8 cellular contexts compared by ENCODE assay signal in genomic region chr19:49224856-49225255, GRCh38.
DNase-seq lines count a peak whose midpoint lies in the region; ATAC-seq, FAIRE-seq and TF ChIP-seq lines count a peak whose summit lies in the region.

No MANE protein-coding gene starts in this region.

- no peaks in the 10 kb centered on the region for H3K36me3 ChIP-seq in K562 (ENCODE audit: control insufficient read depth, insufficient read depth, low read length)
- no peaks in the 10 kb centered on the region for H3K36me3 ChIP-seq in left lung

- H3K4me1 ChIP-seq in K562 (replicated peaks in 1 of 2; ENCODE audit: control insufficient read depth in 2 of 2, insufficient read depth in 2 of 2, low read length in 2 of 2): peaks cover 4% of the 10 kb centered on the region in 2 experiments; a peak in 2 of 5 replicates
- H3K4me1 ChIP-seq in left lung: no peaks in the 10 kb centered on the region

- no peak overlapping the region for H3K9ac ChIP-seq in K562 (ENCODE audit: insufficient read depth in 1 of 2, low read depth in 2 of 2, low read length in 2 of 2)

- in situ Hi-C loops in K562 (cut with MboI): loop anchor here (10.0 kb wide), 1 partner anchor 430 kb away; no protein-coding TSS in a partner anchor

- WGBS in K562 (ENCODE audit: insufficient coverage, low coverage, missing lambda C conversion rate): 5% methylated on average over 8 of the region's 8 CpGs

- POLR2A ChIA-PET in K562 (lab: Yijun Ruan, JAX): interaction anchor here (1.2 kb wide), 1 partner anchor 345 kb away, joined by 4 read pairs; no protein-coding TSS in a partner anchor

- peak overlapping the region; percentile 34; the same call in 1 of the 2 replicates for H3K4me2 ChIP-seq in K562 (ENCODE audit: insufficient read depth, low read length)

- BruUV-seq in K562 (replicated peaks; lab: Mats Ljungman, UMichigan): no TSS peak

- intact Hi-C loops in K562 (cut with micrococcal nuclease): loop anchor here (10.0 kb wide), 3 partner anchors 80 to 440 kb away; partner anchors contain the start of genes GYS1 and RUVBL2
- intact Hi-C loops in left lung (cut with DNase I): no loop called here

- H3K9me1 ChIP-seq in K562 (ENCODE audit: control insufficient read depth, insufficient read depth, low read length): no peaks in the 10 kb centered on the region

- CTCF ChIA-PET in K562 (lab: Yijun Ruan, JAX; ENCODE audit: low intra/inter-chr PET ratio): interaction anchor here (0.6 to 1.7 kb wide), 8 partner anchors 72 to 437 kb away, joined by 3 to 8 read pairs (median 3); partner anchors contain the start of gene SLC17A7

- TF ChIP-seq POLR2A in K562 (conservative IDR thresholded peaks at IDR 0.05): no peak

- H4K20me1 ChIP-seq in K562 (replicated peaks; ENCODE audit: control insufficient read depth, insufficient read depth, low read length): no peaks in the 10 kb centered on the region

- TF ChIP-seq CTCF in K562 (IDR thresholded peaks at IDR 0.05 in 2 of 3, conservative IDR thresholded peaks at IDR 0.05 in 1 of 3; ENCODE audit: insufficient read depth in 2 of 3, low read depth in 1 of 3, low read length in 3 of 3) (peak; percentile 76 to 83 (median 77)), left lung (IDR thresholded peaks at IDR 0.05) (peak in 1 of 2 donors; percentile 23)

- H3K4me3 ChIP-seq in K562 (no peak overlapping the region), left lung (no peak overlapping the region)

- peak overlapping the region; percentile 85 for H2AFZ ChIP-seq in K562 (ENCODE audit: low read depth, low read length)

- H3K9me3 ChIP-seq in K562 (replicated peaks; ENCODE audit: control insufficient read depth, insufficient read depth, low read depth, low read length) (no peaks in the 10 kb centered on the region), left lung (no peaks in the 10 kb centered on the region)

- TF ChIP-seq RAD21 in K562 (CRISPR knock-in tag; conservative IDR thresholded peaks at IDR 0.05 in 1 of 2, IDR thresholded peaks at IDR 0.05 in 1 of 2): peak; percentile 58 to 86

- ATAC-seq in K562 (peak; percentile 89), left lung (peak; percentile 92), GM18858 (IDR thresholded peaks at IDR 0.05; ENCODE audit: unreplicated experiment) (no peak), HG02759 (IDR thresholded peaks at IDR 0.05; ENCODE audit: unreplicated experiment) (no peak)

- H3K27ac ChIP-seq in K562 (ENCODE audit: extremely low read depth, low read depth, low read length) (no peak overlapping the region), left lung (no peak overlapping the region)

- TF ChIP-seq EP300 in K562 (IDR thresholded peaks at IDR 0.05; ENCODE audit: low read length): no peak

- no peaks in the 10 kb centered on the region; a peak in 1 of 5 replicates for H3K27me3 ChIP-seq in K562 (ENCODE audit: control insufficient read depth in 2 of 2, insufficient read depth in 2 of 2, low read length in 2 of 2)
- peaks cover 0 to 10% of the 10 kb centered on the region in 2 donors for H3K27me3 ChIP-seq in left lung

- DNase-seq in DMS79 (lab: John Stamatoyannopoulos, UW) (peak; percentile 67), HUDEP-2 (lab: John Stamatoyannopoulos, UW; ENCODE audit: unreplicated experiment in 76 of 76) (peak in 55 of 76 experiments; percentile 15 to 65 (median 43)), NOMO-1 treated with DMSO at 0.1 percent for 48 hours (lab: John Stamatoyannopoulos, UW; ENCODE audit: unreplicated experiment) (peak; percentile 43), K562 (ENCODE audit: extremely low read depth in 1 of 4, low spot score in 3 of 4) (peak; percentile 52 to 73 (median 57)), left lung (peak in 1 of 2 donors; percentile 39), cortex of kidney (lab: John Stamatoyannopoulos, UW) (no peak)

- FAIRE-seq in K562 (lab: Jason Lieb, UNC): peak; percentile 67

- H3K79me2 ChIP-seq in K562 (ENCODE audit: control insufficient read depth, insufficient read depth, low read length): no peaks in the 10 kb centered on the region

TF ChIP-seq in K562, 482 proteins besides CTCF, POLR2A, EP300 and RAD21 (continues in another document):
- TF ChIP-seq ZNF668 (CRISPR knock-in tag; IDR thresholded peaks at IDR 0.05): no peak
- no peak for TF ChIP-seq IRF2 (CRISPR knock-in tag; IDR thresholded peaks at IDR 0.05)
- TF ChIP-seq CREM (IDR thresholded peaks at IDR 0.05; ENCODE audit: low read depth): 0 out of 2 replicates have a peak, but pooled peaks have one; percentile 29
- TF ChIP-seq ZNF165 (CRISPR knock-in tag; IDR thresholded peaks at IDR 0.05; ENCODE audit: borderline replicate concordance): no peak
- no peak for TF ChIP-seq ELF4 (CRISPR knock-in tag; IDR thresholded peaks at IDR 0.05)
- TF ChIP-seq, protein P1, sequence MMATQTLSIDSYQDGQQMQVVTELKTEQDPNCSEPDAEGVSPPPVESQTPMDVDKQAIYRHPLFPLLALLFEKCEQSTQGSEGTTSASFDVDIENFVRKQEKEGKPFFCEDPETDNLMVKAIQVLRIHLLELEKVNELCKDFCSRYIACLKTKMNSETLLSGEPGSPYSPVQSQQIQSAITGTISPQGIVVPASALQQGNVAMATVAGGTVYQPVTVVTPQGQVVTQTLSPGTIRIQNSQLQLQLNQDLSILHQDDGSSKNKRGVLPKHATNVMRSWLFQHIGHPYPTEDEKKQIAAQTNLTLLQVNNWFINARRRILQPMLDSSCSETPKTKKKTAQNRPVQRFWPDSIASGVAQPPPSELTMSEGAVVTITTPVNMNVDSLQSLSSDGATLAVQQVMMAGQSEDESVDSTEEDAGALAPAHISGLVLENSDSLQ (IDR thresholded peaks at IDR 0.05): no peak
- no peak for TF ChIP-seq AFF4 (CRISPR knock-in tag; IDR thresholded peaks at IDR 0.05)
- no peak for TF ChIP-seq RBFOX2 (IDR thresholded peaks at IDR 0.05; ENCODE audit: low read depth, low read length)
- no peak for TF ChIP-seq MTF1 (CRISPR knock-in tag; IDR thresholded peaks at IDR 0.05; ENCODE audit: borderline replicate concordance)
- no peak for TF ChIP-seq ZNF785 (CRISPR knock-in tag; IDR thresholded peaks at IDR 0.05)
- peak; percentile 84 for TF ChIP-seq ZNF263 (CRISPR knock-in tag; IDR thresholded peaks at IDR 0.05; ENCODE audit: borderline replicate concordance)
- peak; percentile 43; the same call in 1 of the 2 replicates for TF ChIP-seq CC2D1A (IDR thresholded peaks at IDR 0.05)
- no peak for TF ChIP-seq GABPB1 (CRISPR knock-in tag; IDR thresholded peaks at IDR 0.05)
- no peak for TF ChIP-seq ZNF639 (CRISPR knock-in tag; conservative IDR thresholded peaks at IDR 0.05 in 1 of 2, IDR thresholded peaks at IDR 0.05 in 1 of 2)
- TF ChIP-seq, protein P2, sequence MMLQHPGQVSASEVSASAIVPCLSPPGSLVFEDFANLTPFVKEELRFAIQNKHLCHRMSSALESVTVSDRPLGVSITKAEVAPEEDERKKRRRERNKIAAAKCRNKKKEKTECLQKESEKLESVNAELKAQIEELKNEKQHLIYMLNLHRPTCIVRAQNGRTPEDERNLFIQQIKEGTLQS (IDR thresholded peaks at IDR 0.05): no peak
- TF ChIP-seq, protein P2 (CRISPR knock-in tag; conservative IDR thresholded peaks at IDR 0.05): no peak

Comparison
In these comparisons a context has a peak if more than half of its experiments do, and no peak if none do; other contexts are left out.
1. ATAC-seq: peak in K562 (single experiment) and left lung (single experiment); none in GM18858 (single experiment) and HG02759 (single experiment).